Comparison of ENCODE assay signal across 1 cellular context in the genomic region with DNA sequence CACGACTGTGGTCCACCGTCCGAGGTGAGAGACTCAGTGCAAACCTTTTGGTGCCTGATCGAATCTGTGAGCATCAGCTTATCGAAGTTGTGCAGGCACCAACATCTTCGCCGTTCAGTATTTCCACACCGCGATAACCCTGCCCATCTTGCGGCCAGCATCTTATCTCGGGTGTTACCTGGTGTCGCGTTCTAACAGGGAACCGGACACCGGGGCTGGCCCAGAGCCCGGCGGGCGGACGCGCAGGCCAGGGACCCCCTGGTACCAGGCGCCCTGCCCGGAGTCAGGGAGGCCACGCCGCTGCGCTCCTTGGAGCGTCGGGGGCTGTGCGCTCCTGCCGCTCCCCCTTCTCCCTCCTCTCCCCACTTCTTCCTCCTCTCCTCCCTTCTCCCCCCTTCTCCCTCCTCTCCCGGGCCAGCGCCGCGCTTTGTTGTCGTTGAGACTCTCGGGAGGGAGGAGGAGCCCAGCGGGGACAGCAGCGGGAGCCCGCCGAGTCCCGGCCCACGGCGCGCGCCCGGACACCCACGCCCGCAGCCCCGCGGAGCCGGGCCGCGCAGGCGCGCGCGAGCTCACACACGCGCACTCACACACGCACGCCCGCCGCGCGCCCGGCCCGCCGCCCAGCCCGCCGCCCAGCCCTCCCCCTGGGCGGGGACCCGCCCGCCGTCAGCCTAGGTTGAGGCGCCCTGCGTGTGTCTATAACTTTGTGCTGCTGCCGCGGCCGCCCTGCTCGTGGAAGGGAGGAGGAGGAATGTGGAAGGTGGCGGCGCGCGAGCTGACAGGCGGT.
TF ChIP-seq lines count a peak whose summit lies in the region.

No MANE protein-coding gene starts in this region.

TF ChIP-seq in K562, 482 proteins besides CTCF, POLR2A, EP300 and RAD21 (continued from another document):
- TF ChIP-seq MBD2 (IDR thresholded peaks at IDR 0.05; ENCODE audit: borderline replicate concordance, low read depth) (peak; percentile 58; the same call in 1 of the 2 replicates), MYNN (IDR thresholded peaks at IDR 0.05) (peak; percentile 70; the same call in 1 of the 2 replicates), MYNN (CRISPR knock-in tag; IDR thresholded peaks at IDR 0.05) (no peak), POLR2G (IDR thresholded peaks at IDR 0.05; ENCODE audit: low read depth, low read length) (peak; percentile 74), RBBP5 (IDR thresholded peaks at IDR 0.05; ENCODE audit: borderline replicate concordance, insufficient read depth, low read length, poor library complexity, severe bottlenecking) (peak; percentile 65), TBL1XR1 (IDR thresholded peaks at IDR 0.05; ENCODE audit: low read length in 2 of 2) (peak in 1 of 2 experiments; percentile 68; a peak in 2 of 4 replicates), HNRNPLL (IDR thresholded peaks at IDR 0.05; ENCODE audit: low read depth, low read length, poor library complexity, severe bottlenecking) (no peak), NFE2 (IDR thresholded peaks at IDR 0.05; ENCODE audit: low read depth) (peak; percentile 34; the same call in 1 of the 2 replicates), ZEB2 (IDR thresholded peaks at IDR 0.05) (peak; percentile 98)
- TF ChIP-seq, protein P1, sequence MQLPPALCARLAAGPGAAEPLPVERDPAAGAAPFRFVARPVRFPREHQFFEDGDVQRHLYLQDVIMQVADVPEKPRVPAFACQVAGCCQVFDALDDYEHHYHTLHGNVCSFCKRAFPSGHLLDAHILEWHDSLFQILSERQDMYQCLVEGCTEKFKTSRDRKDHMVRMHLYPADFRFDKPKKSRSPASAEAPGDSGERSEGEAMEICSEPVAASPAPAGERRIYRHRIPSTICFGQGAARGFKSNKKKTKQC (CRISPR knock-in tag; IDR thresholded peaks at IDR 0.05), result peak; percentile 50; the same call in 1 of the 2 replicates
- TF ChIP-seq, protein P2, sequence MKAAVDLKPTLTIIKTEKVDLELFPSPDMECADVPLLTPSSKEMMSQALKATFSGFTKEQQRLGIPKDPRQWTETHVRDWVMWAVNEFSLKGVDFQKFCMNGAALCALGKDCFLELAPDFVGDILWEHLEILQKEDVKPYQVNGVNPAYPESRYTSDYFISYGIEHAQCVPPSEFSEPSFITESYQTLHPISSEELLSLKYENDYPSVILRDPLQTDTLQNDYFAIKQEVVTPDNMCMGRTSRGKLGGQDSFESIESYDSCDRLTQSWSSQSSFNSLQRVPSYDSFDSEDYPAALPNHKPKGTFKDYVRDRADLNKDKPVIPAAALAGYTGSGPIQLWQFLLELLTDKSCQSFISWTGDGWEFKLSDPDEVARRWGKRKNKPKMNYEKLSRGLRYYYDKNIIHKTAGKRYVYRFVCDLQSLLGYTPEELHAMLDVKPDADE (conservative IDR thresholded peaks at IDR 0.05; ENCODE audit: control insufficient read depth, low read depth, low read length), result peak; percentile 44; the same call in 1 of the 2 replicates
- TF ChIP-seq, protein P3, sequence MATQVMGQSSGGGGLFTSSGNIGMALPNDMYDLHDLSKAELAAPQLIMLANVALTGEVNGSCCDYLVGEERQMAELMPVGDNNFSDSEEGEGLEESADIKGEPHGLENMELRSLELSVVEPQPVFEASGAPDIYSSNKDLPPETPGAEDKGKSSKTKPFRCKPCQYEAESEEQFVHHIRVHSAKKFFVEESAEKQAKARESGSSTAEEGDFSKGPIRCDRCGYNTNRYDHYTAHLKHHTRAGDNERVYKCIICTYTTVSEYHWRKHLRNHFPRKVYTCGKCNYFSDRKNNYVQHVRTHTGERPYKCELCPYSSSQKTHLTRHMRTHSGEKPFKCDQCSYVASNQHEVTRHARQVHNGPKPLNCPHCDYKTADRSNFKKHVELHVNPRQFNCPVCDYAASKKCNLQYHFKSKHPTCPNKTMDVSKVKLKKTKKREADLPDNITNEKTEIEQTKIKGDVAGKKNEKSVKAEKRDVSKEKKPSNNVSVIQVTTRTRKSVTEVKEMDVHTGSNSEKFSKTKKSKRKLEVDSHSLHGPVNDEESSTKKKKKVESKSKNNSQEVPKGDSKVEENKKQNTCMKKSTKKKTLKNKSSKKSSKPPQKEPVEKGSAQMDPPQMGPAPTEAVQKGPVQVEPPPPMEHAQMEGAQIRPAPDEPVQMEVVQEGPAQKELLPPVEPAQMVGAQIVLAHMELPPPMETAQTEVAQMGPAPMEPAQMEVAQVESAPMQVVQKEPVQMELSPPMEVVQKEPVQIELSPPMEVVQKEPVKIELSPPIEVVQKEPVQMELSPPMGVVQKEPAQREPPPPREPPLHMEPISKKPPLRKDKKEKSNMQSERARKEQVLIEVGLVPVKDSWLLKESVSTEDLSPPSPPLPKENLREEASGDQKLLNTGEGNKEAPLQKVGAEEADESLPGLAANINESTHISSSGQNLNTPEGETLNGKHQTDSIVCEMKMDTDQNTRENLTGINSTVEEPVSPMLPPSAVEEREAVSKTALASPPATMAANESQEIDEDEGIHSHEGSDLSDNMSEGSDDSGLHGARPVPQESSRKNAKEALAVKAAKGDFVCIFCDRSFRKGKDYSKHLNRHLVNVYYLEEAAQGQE (CRISPR knock-in tag; IDR thresholded peaks at IDR 0.05; ENCODE audit: low read depth), result no peak
- TF ChIP-seq, protein P4, sequence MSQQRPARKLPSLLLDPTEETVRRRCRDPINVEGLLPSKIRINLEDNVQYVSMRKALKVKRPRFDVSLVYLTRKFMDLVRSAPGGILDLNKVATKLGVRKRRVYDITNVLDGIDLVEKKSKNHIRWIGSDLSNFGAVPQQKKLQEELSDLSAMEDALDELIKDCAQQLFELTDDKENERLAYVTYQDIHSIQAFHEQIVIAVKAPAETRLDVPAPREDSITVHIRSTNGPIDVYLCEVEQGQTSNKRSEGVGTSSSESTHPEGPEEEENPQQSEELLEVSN (IDR thresholded peaks at IDR 0.05; ENCODE audit: borderline replicate concordance in 1 of 2, extremely low read depth in 1 of 2, insufficient read depth in 1 of 2, insufficient read length in 1 of 2, low read depth in 1 of 2, low read length in 1 of 2, poor library complexity in 1 of 2, severe bottlenecking in 1 of 2), result peak in 1 of 2 experiments; percentile 29
- TF ChIP-seq, protein P5, sequence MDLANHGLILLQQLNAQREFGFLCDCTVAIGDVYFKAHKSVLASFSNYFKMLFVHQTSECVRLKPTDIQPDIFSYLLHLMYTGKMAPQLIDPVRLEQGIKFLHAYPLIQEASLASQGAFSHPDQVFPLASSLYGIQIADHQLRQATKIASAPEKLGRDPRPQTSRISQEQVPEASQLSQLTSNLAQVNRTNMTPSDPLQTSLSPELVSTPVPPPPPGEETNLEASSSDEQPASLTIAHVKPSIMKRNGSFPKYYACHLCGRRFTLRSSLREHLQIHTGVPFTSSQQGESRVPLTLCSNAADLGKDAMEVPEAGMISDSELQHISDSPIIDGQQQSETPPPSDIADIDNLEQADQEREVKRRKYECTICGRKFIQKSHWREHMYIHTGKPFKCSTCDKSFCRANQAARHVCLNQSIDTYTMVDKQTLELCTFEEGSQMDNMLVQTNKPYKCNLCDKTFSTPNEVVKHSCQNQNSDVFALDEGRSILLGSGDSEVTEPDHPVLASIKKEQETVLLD (IDR thresholded peaks at IDR 0.05), result peak; percentile 57; the same call in 1 of the 2 replicates
TF ChIP-seq in K562: peak in this region for 130.
